Comparison of ENCODE assay signal across 8 cellular contexts in genomic region chr11:45354976-45355705, GRCh38.
DNase-seq lines count a peak whose midpoint lies in the region; ATAC-seq and TF ChIP-seq lines count a peak whose summit lies in the region.

No MANE protein-coding gene starts in this region.

- H3K4me3 ChIP-seq in endodermal cell (ENCODE audit: low read length): peak overlapping the region; percentile 89

- peaks cover 20% of the 10 kb centered on the region for H3K27me3 Mint-ChIP-seq in activated CD8-positive, alpha-beta memory T cell treated with anti-CD3 and anti-CD28 coated beads, Interleukin-2, amount 10 ng/mL, durations not matched to agents 7 days and 5 days
- H3K27me3 Mint-ChIP-seq in endodermal cell (ENCODE audit: insufficient read depth) (peaks cover 17% of the 10 kb centered on the region), mesothelial cell of epicardium (ENCODE audit: low read depth) (peaks cover 21% of the 10 kb centered on the region)

- CTCF ChIA-PET in activated CD8-positive, alpha-beta memory T cell treated with anti-CD3 and anti-CD28 coated beads, Interleukin-2, amount 10 ng/mL, durations not matched to agents 7 days and 5 days (lab: Charles Lee): interaction anchor here (0.6 to 1.5 kb wide), 2 partner anchors 16 kb away, joined by 3 to 6 read pairs; no protein-coding TSS in a partner anchor

- H3K9me3 Mint-ChIP-seq in activated CD8-positive, alpha-beta memory T cell treated with anti-CD3 and anti-CD28 coated beads, Interleukin-2, amount 10 ng/mL, durations not matched to agents 7 days and 5 days (ENCODE audit: low read depth): peaks cover 3% of the 10 kb centered on the region
- no peaks in the 10 kb centered on the region for H3K9me3 Mint-ChIP-seq in endodermal cell
- H3K9me3 Mint-ChIP-seq in mesothelial cell of epicardium: peaks cover 3% of the 10 kb centered on the region

- H3K27ac ChIP-seq in endodermal cell (ENCODE audit: low read depth, low read length): no peak overlapping the region

- H3K27me3 ChIP-seq in endodermal cell (ENCODE audit: control insufficient read depth, insufficient read depth, low read length, poor library complexity, severe bottlenecking): no peaks in the 10 kb centered on the region

- H3K9ac ChIP-seq in endodermal cell (ENCODE audit: extremely low read depth, low read length, poor library complexity, severe bottlenecking): peak overlapping the region; percentile 11

- H3K4me3 Mint-ChIP-seq in activated CD8-positive, alpha-beta memory T cell treated with anti-CD3 and anti-CD28 coated beads, Interleukin-2, amount 10 ng/mL, durations not matched to agents 7 days and 5 days: peak overlapping the region; percentile 70
- H3K4me3 Mint-ChIP-seq in endodermal cell: peak overlapping the region; percentile 68
- peak overlapping the region; percentile 72 for H3K4me3 Mint-ChIP-seq in mesothelial cell of epicardium

- H3K9me3 ChIP-seq in endodermal cell (ENCODE audit: control insufficient read depth, low read length): no peaks in the 10 kb centered on the region

- ATAC-seq in GM18498 (IDR thresholded peaks at IDR 0.05; ENCODE audit: unreplicated experiment) (peak; percentile 93), HG02970 (IDR thresholded peaks at IDR 0.05; ENCODE audit: low FRiP score, unreplicated experiment) (peak; percentile 83)
- peak; percentile 90 for ATAC-seq in activated CD8-positive, alpha-beta memory T cell treated with anti-CD3 and anti-CD28 coated beads, Interleukin-2, amount 10 ng/mL, durations not matched to agents 7 days and 5 days

- H3K4me1 Mint-ChIP-seq in activated CD8-positive, alpha-beta memory T cell treated with anti-CD3 and anti-CD28 coated beads, Interleukin-2, amount 10 ng/mL, durations not matched to agents 7 days and 5 days: peaks cover 14% of the 10 kb centered on the region
- H3K4me1 Mint-ChIP-seq in endodermal cell: peaks cover 9% of the 10 kb centered on the region
- H3K4me1 Mint-ChIP-seq in mesothelial cell of epicardium: peaks cover 16% of the 10 kb centered on the region

- TF ChIP-seq CTCF in endodermal cell (conservative IDR thresholded peaks at IDR 0.05) (no peak), mesothelial cell of epicardium (IDR thresholded peaks at IDR 0.05; ENCODE audit: unreplicated experiment) (no peak)

- peak; percentile 65 for DNase-seq in NCI-H2196 treated with DMSO at 0.1 percent for 48 hours (lab: John Stamatoyannopoulos, UW; ENCODE audit: unreplicated experiment)
- peak; percentile 88 for DNase-seq in activated CD8-positive, alpha-beta memory T cell treated with anti-CD3 and anti-CD28 coated beads, Interleukin-2, amount 10 ng/mL, durations not matched to agents 7 days and 5 days
- peak; percentile 97 for DNase-seq in endodermal cell
- peak; percentile 74 to 91 for DNase-seq in mesothelial cell of epicardium (ENCODE audit: low spot score in 2 of 2, unreplicated experiment in 2 of 2)
- DNase-seq in stimulated activated CD8-positive, alpha-beta memory T cell treated with anti-CD3 and anti-CD28 coated beads, Interleukin-15, amount 100 ng/mL, for 1 hour (ENCODE audit: low read depth): peak; percentile 80
- DNase-seq in SW 1271 (lab: John Stamatoyannopoulos, UW): no peak

- peaks cover 8% of the 10 kb centered on the region for H3K36me3 Mint-ChIP-seq in activated CD8-positive, alpha-beta memory T cell treated with anti-CD3 and anti-CD28 coated beads, Interleukin-2, amount 10 ng/mL, durations not matched to agents 7 days and 5 days
- H3K36me3 Mint-ChIP-seq in endodermal cell (ENCODE audit: low read depth) (no peaks in the 10 kb centered on the region), mesothelial cell of epicardium (no peaks in the 10 kb centered on the region)

- 10 to 23% methylated on average over 7 to 26 of the region's 30 CpGs for WGBS in endodermal cell (ENCODE audit: insufficient coverage in 1 of 2, insufficient read length in 1 of 2), 2 experiments

- no peaks in the 10 kb centered on the region for H3K36me3 ChIP-seq in endodermal cell (ENCODE audit: control insufficient read depth, insufficient read depth, low read length)

- no peaks in the 10 kb centered on the region for H3K4me1 ChIP-seq in endodermal cell (ENCODE audit: control insufficient read depth, insufficient read depth, low read length)

- peak overlapping the region; percentile 71 for H3K27ac Mint-ChIP-seq in activated CD8-positive, alpha-beta memory T cell treated with anti-CD3 and anti-CD28 coated beads, Interleukin-2, amount 10 ng/mL, durations not matched to agents 7 days and 5 days
- H3K27ac Mint-ChIP-seq in endodermal cell (no peak overlapping the region), mesothelial cell of epicardium (peak overlapping the region; percentile 41)

Comparison
In these comparisons a context has a peak if more than half of its experiments do, and no peak if none do; other contexts are left out.
1. DNase-seq: peak in NCI-H2196 treated with DMSO at 0.1 percent for 48 hours (single experiment), activated CD8-positive, alpha-beta memory T cell treated with anti-CD3 and anti-CD28 coated beads, Interleukin-2, amount 10 ng/mL, durations not matched to agents 7 days and 5 days (single experiment), endodermal cell (single experiment), mesothelial cell of epicardium (2 of 2) and stimulated activated CD8-positive, alpha-beta memory T cell treated with anti-CD3 and anti-CD28 coated beads, Interleukin-15, amount 100 ng/mL, for 1 hour (single experiment); none in SW 1271 (0 of 2).
2. Peak in every context shown above with its lines, with median percentiles within 50 percentile points of each other: ATAC-seq and H3K4me3 Mint-ChIP-seq.